In the genomic region with DNA sequence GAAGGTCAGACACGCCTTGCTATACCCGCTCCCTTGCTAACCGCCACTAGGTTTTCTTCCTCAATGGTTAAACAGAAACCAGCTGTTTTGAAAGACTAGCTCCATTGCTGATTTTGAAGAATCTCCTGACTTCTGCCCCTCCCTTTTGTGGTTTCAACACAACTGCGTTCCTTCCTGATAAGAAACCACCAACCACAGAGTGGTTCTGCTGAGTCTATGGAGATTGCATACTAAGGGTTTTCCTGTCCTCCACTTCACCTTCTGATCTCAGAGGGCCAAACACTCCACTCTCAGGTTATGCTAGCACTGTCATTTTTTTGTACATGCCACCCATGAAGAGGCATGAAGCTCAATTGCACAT, we compare ENCODE assay signal across 1 cellular context.
A peak's percentile ranks its signal among the peaks of the same experiment; 100 is the strongest.
TF ChIP-seq lines count a peak whose summit lies in the region.

No MANE protein-coding gene starts in this region.

TF ChIP-seq in K562, 482 proteins besides CTCF, POLR2A, EP300 and RAD21 (continued from another document and continues in another):
- TF ChIP-seq, protein P1, sequence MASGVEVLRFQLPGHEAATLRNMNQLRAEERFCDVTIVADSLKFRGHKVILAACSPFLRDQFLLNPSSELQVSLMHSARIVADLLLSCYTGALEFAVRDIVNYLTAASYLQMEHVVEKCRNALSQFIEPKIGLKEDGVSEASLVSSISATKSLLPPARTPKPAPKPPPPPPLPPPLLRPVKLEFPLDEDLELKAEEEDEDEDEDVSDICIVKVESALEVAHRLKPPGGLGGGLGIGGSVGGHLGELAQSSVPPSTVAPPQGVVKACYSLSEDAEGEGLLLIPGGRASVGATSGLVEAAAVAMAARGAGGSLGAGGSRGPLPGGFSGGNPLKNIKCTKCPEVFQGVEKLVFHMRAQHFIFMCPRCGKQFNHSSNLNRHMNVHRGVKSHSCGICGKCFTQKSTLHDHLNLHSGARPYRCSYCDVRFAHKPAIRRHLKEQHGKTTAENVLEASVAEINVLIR (CRISPR knock-in tag; IDR thresholded peaks at IDR 0.05), result no peak
- TF ChIP-seq ZNF165 (CRISPR knock-in tag; IDR thresholded peaks at IDR 0.05; ENCODE audit: borderline replicate concordance) (no peak), ZBED1 (IDR thresholded peaks at IDR 0.05) (peak; percentile 90), NR3C1 (CRISPR knock-in tag; IDR thresholded peaks at IDR 0.05) (no peak), POLR2B (IDR thresholded peaks at IDR 0.05; ENCODE audit: low read depth, partially characterized antibody) (no peak), ZNF668 (CRISPR knock-in tag; IDR thresholded peaks at IDR 0.05) (no peak), FOXK2 (conservative IDR thresholded peaks at IDR 0.05 in 1 of 2, IDR thresholded peaks at IDR 0.05 in 1 of 2; ENCODE audit: low read depth in 2 of 2) (0 out of 4 replicates have a peak, but pooled peaks of 1 of the 2 experiments have one; percentile 28), GTF2F1 (IDR thresholded peaks at IDR 0.05; ENCODE audit: low read depth, low read length) (no peak), JUN (IDR thresholded peaks at IDR 0.05; ENCODE audit: borderline replicate concordance, low read depth, low read length) (peak; percentile 40; the same call in 1 of the 2 replicates), JUN (CRISPR knock-in tag; IDR thresholded peaks at IDR 0.05; ENCODE audit: borderline replicate concordance) (no peak), ZNF224 (CRISPR knock-in tag; IDR thresholded peaks at IDR 0.05) (no peak), MAFF (IDR thresholded peaks at IDR 0.05; ENCODE audit: low read length) (peak; percentile 72; the same call in 1 of the 2 replicates), LEF1 (IDR thresholded peaks at IDR 0.05) (peak; percentile 67; the same call in 1 of the 2 replicates), SETDB1 (IDR thresholded peaks at IDR 0.05; ENCODE audit: low read length) (no peak), PHB (CRISPR knock-in tag; IDR thresholded peaks at IDR 0.05) (no peak), SAFB2 (IDR thresholded peaks at IDR 0.05; ENCODE audit: borderline replicate concordance, low read depth, low read length, severe bottlenecking) (no peak), RUNX1 (IDR thresholded peaks at IDR 0.05; ENCODE audit: low read depth) (peak; percentile 100), SREBF2 (CRISPR knock-in tag; IDR thresholded peaks at IDR 0.05) (no peak), ZNF444 (CRISPR knock-in tag; IDR thresholded peaks at IDR 0.05) (no peak), CBX1 (IDR thresholded peaks at IDR 0.05; ENCODE audit: low read depth) (no peak), BRCA1 (IDR thresholded peaks at IDR 0.05) (no peak), BRCA1 (CRISPR knock-in tag; IDR thresholded peaks at IDR 0.05) (no peak), HLTF (IDR thresholded peaks at IDR 0.05) (no peak), NR2F6 (CRISPR knock-in tag; IDR thresholded peaks at IDR 0.05) (no peak), TEAD2 (tag; IDR thresholded peaks at IDR 0.05) (0 out of 2 replicates have a peak, but pooled peaks have one; percentile 45), ZNF57 (CRISPR knock-in tag; IDR thresholded peaks at IDR 0.05) (no peak), HDAC1 (IDR thresholded peaks at IDR 0.05) (peak in 1 of 2 experiments; percentile 97; a peak in 2 of 4 replicates), ZNF830 (CRISPR knock-in tag; IDR thresholded peaks at IDR 0.05) (no peak), SUPT5H (IDR thresholded peaks at IDR 0.05) (no peak), BDP1 (IDR thresholded peaks at IDR 0.05; ENCODE audit: insufficient read depth, insufficient read length) (no peak), SREBF1 (IDR thresholded peaks at IDR 0.05; ENCODE audit: borderline replicate concordance, low read depth, low read length) (peak; percentile 91; the same call in 1 of the 2 replicates), ZFP1 (CRISPR knock-in tag; IDR thresholded peaks at IDR 0.05) (no peak), ETV6 (IDR thresholded peaks at IDR 0.05; ENCODE audit: borderline replicate concordance in 1 of 2, low read depth in 2 of 2, low read length in 1 of 2) (no peak), ETV6 (CRISPR knock-in tag; IDR thresholded peaks at IDR 0.05; ENCODE audit: borderline replicate concordance) (no peak)
- TF ChIP-seq, protein P2, sequence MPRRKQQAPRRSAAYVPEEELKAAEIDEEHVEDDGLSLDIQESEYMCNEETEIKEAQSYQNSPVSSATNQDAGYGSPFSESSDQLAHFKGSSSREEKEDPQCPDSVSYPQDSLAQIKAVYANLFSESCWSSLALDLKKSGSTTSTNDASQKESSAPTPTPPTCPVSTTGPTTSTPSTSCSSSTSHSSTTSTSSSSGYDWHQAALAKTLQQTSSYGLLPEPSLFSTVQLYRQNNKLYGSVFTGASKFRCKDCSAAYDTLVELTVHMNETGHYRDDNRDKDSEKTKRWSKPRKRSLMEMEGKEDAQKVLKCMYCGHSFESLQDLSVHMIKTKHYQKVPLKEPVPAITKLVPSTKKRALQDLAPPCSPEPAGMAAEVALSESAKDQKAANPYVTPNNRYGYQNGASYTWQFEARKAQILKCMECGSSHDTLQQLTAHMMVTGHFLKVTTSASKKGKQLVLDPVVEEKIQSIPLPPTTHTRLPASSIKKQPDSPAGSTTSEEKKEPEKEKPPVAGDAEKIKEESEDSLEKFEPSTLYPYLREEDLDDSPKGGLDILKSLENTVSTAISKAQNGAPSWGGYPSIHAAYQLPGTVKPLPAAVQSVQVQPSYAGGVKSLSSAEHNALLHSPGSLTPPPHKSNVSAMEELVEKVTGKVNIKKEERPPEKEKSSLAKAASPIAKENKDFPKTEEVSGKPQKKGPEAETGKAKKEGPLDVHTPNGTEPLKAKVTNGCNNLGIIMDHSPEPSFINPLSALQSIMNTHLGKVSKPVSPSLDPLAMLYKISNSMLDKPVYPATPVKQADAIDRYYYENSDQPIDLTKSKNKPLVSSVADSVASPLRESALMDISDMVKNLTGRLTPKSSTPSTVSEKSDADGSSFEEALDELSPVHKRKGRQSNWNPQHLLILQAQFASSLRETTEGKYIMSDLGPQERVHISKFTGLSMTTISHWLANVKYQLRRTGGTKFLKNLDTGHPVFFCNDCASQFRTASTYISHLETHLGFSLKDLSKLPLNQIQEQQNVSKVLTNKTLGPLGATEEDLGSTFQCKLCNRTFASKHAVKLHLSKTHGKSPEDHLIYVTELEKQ (CRISPR knock-in tag; IDR thresholded peaks at IDR 0.05), result no peak
- TF ChIP-seq, protein P3, sequence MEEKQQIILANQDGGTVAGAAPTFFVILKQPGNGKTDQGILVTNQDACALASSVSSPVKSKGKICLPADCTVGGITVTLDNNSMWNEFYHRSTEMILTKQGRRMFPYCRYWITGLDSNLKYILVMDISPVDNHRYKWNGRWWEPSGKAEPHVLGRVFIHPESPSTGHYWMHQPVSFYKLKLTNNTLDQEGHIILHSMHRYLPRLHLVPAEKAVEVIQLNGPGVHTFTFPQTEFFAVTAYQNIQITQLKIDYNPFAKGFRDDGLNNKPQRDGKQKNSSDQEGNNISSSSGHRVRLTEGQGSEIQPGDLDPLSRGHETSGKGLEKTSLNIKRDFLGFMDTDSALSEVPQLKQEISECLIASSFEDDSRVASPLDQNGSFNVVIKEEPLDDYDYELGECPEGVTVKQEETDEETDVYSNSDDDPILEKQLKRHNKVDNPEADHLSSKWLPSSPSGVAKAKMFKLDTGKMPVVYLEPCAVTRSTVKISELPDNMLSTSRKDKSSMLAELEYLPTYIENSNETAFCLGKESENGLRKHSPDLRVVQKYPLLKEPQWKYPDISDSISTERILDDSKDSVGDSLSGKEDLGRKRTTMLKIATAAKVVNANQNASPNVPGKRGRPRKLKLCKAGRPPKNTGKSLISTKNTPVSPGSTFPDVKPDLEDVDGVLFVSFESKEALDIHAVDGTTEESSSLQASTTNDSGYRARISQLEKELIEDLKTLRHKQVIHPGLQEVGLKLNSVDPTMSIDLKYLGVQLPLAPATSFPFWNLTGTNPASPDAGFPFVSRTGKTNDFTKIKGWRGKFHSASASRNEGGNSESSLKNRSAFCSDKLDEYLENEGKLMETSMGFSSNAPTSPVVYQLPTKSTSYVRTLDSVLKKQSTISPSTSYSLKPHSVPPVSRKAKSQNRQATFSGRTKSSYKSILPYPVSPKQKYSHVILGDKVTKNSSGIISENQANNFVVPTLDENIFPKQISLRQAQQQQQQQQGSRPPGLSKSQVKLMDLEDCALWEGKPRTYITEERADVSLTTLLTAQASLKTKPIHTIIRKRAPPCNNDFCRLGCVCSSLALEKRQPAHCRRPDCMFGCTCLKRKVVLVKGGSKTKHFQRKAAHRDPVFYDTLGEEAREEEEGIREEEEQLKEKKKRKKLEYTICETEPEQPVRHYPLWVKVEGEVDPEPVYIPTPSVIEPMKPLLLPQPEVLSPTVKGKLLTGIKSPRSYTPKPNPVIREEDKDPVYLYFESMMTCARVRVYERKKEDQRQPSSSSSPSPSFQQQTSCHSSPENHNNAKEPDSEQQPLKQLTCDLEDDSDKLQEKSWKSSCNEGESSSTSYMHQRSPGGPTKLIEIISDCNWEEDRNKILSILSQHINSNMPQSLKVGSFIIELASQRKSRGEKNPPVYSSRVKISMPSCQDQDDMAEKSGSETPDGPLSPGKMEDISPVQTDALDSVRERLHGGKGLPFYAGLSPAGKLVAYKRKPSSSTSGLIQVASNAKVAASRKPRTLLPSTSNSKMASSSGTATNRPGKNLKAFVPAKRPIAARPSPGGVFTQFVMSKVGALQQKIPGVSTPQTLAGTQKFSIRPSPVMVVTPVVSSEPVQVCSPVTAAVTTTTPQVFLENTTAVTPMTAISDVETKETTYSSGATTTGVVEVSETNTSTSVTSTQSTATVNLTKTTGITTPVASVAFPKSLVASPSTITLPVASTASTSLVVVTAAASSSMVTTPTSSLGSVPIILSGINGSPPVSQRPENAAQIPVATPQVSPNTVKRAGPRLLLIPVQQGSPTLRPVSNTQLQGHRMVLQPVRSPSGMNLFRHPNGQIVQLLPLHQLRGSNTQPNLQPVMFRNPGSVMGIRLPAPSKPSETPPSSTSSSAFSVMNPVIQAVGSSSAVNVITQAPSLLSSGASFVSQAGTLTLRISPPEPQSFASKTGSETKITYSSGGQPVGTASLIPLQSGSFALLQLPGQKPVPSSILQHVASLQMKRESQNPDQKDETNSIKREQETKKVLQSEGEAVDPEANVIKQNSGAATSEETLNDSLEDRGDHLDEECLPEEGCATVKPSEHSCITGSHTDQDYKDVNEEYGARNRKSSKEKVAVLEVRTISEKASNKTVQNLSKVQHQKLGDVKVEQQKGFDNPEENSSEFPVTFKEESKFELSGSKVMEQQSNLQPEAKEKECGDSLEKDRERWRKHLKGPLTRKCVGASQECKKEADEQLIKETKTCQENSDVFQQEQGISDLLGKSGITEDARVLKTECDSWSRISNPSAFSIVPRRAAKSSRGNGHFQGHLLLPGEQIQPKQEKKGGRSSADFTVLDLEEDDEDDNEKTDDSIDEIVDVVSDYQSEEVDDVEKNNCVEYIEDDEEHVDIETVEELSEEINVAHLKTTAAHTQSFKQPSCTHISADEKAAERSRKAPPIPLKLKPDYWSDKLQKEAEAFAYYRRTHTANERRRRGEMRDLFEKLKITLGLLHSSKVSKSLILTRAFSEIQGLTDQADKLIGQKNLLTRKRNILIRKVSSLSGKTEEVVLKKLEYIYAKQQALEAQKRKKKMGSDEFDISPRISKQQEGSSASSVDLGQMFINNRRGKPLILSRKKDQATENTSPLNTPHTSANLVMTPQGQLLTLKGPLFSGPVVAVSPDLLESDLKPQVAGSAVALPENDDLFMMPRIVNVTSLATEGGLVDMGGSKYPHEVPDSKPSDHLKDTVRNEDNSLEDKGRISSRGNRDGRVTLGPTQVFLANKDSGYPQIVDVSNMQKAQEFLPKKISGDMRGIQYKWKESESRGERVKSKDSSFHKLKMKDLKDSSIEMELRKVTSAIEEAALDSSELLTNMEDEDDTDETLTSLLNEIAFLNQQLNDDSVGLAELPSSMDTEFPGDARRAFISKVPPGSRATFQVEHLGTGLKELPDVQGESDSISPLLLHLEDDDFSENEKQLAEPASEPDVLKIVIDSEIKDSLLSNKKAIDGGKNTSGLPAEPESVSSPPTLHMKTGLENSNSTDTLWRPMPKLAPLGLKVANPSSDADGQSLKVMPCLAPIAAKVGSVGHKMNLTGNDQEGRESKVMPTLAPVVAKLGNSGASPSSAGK (IDR thresholded peaks at IDR 0.05), result no peak; the same call in 1 of the 2 replicates
- TF ChIP-seq, protein P4, sequence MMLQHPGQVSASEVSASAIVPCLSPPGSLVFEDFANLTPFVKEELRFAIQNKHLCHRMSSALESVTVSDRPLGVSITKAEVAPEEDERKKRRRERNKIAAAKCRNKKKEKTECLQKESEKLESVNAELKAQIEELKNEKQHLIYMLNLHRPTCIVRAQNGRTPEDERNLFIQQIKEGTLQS (IDR thresholded peaks at IDR 0.05), result peak; percentile 41; the same call in 1 of the 2 replicates
- TF ChIP-seq, protein P4 (CRISPR knock-in tag; conservative IDR thresholded peaks at IDR 0.05), result no peak
- TF ChIP-seq, protein P5, sequence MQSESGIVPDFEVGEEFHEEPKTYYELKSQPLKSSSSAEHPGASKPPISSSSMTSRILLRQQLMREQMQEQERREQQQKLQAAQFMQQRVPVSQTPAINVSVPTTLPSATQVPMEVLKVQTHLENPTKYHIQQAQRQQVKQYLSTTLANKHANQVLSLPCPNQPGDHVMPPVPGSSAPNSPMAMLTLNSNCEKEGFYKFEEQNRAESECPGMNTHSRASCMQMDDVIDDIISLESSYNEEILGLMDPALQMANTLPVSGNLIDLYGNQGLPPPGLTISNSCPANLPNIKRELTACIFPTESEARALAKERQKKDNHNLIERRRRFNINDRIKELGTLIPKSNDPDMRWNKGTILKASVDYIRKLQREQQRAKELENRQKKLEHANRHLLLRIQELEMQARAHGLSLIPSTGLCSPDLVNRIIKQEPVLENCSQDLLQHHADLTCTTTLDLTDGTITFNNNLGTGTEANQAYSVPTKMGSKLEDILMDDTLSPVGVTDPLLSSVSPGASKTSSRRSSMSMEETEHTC (IDR thresholded peaks at IDR 0.05), result peak; percentile 94
- TF ChIP-seq, protein P6, sequence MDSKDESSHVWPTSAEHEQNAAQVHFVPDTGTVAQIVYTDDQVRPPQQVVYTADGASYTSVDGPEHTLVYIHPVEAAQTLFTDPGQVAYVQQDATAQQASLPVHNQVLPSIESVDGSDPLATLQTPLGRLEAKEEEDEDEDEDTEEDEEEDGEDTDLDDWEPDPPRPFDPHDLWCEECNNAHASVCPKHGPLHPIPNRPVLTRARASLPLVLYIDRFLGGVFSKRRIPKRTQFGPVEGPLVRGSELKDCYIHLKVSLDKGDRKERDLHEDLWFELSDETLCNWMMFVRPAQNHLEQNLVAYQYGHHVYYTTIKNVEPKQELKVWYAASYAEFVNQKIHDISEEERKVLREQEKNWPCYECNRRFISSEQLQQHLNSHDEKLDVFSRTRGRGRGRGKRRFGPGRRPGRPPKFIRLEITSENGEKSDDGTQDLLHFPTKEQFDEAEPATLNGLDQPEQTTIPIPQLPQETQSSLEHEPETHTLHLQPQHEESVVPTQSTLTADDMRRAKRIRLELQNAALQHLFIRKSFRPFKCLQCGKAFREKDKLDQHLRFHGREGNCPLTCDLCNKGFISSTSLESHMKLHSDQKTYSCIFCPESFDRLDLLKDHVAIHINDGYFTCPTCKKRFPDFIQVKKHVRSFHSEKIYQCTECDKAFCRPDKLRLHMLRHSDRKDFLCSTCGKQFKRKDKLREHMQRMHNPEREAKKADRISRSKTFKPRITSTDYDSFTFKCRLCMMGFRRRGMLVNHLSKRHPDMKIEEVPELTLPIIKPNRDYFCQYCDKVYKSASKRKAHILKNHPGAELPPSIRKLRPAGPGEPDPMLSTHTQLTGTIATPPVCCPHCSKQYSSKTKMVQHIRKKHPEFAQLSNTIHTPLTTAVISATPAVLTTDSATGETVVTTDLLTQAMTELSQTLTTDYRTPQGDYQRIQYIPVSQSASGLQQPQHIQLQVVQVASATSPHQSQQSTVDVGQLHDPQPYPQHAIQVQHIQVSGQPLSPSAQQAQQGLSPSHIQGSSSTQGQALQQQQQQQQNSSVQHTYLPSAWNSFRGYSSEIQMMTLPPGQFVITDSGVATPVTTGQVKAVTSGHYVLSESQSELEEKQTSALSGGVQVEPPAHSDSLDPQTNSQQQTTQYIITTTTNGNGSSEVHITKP (IDR thresholded peaks at IDR 0.05; ENCODE audit: partially characterized antibody), result no peak
